In the genomic region with DNA sequence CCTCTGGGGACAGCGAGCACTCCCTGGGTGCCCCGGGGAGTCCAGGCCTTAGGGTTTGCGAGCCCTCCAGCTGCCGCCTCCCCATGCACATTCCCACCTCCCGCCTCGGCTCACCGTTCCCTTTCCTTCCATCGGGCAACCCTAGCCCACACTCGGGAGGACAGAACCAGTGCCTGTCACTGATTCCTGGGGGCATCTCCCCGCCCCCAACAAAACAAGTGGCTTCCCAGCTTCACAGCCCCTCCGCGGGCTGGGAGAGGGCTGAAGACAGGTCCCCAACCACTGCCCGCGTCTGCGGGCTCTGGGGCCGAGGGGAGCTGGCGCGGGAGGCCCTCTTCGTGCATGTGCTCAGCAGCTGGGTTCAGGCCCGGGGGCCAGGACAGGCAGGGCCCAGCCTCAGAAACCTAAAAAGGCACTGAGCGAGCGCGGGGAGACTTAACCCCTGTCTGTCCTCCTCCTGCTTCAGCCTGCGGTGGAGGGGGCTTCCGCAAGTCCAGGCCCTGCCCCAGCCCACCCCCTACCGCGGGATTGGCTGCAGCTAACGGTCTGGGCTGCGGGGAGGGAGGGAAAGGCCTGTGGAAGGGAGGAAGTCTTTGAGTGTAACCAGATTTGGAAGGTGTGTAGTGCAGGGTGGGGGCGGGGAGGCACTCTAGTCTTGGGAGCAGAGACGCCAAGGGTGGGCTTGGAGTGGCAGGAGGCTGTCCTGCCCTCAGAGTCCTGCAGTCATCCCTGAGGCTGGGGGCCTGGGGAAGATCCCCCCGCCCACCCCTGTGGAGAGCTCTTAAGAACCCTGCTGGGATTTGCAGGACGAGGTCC, we compare ENCODE assay signal across 8 cellular contexts. TPM values are rescaled to one million over a fixed set of nuclear protein-coding genes. Genes with fewer than 3 reads are reported as not detected.
A peak's percentile ranks its signal among the peaks of the same experiment; 100 is the strongest.
DNase-seq lines count a peak whose midpoint lies in the region; ATAC-seq lines count a peak whose summit lies in the region.

No MANE protein-coding gene starts in this region.

- peak overlapping the region; percentile 48 to 94 for H3K4me3 ChIP-seq in muscle layer of colon (ENCODE audit: low read depth in 1 of 2, low read length in 2 of 2)

- peak; percentile 77 for DNase-seq in DMS 273 treated with DMSO at 0.1 percent for 48 hours (lab: John Stamatoyannopoulos, UW)
- peak; percentile 55 for DNase-seq in NCI-H226
- no peak for DNase-seq in effector memory CD8-positive, alpha-beta T cell
- DNase-seq in KG1 (lab: John Stamatoyannopoulos, UW): no peak
- DNase-seq in occipital lobe (lab: John Stamatoyannopoulos, UW): no peak

- peak overlapping the region; percentile 97 for H3K9ac ChIP-seq in muscle layer of colon (ENCODE audit: low read length)

- peak overlapping the region; percentile 96 for H3K27ac ChIP-seq in muscle layer of colon (ENCODE audit: low read depth, low read length)

- peak; percentile 20 for ATAC-seq in effector memory CD8-positive, alpha-beta T cell (replicated peaks)
- no peak for ATAC-seq in HG03442 (IDR thresholded peaks at IDR 0.05; ENCODE audit: unreplicated experiment)
- no peak for ATAC-seq in HG02588 (IDR thresholded peaks at IDR 0.05; ENCODE audit: unreplicated experiment)

- H3K9me3 Mint-ChIP-seq in effector memory CD8-positive, alpha-beta T cell: no peaks in the 10 kb centered on the region

- no peaks in the 10 kb centered on the region for H3K9me3 ChIP-seq in muscle layer of colon (ENCODE audit: low read length)

- H3K36me3 Mint-ChIP-seq in effector memory CD8-positive, alpha-beta T cell (ENCODE audit: insufficient read depth): peaks cover 2% of the 10 kb centered on the region

- no peaks in the 10 kb centered on the region for H3K27me3 ChIP-seq in muscle layer of colon (ENCODE audit: control insufficient read depth in 1 of 2, insufficient read depth in 2 of 2, low read length in 2 of 2)

- peaks cover 15% of the 10 kb centered on the region for H3K36me3 ChIP-seq in muscle layer of colon (ENCODE audit: insufficient read depth, low read length)

- H3K4me1 ChIP-seq in muscle layer of colon (ENCODE audit: insufficient read depth, low read length): peaks cover 58% of the 10 kb centered on the region

- H3K4me1 Mint-ChIP-seq in effector memory CD8-positive, alpha-beta T cell (ENCODE audit: low read depth in 2 of 2): peaks cover 5 to 13% of the 10 kb centered on the region in 2 donors

- H3K4me3 Mint-ChIP-seq in effector memory CD8-positive, alpha-beta T cell: peak overlapping the region; percentile 78 to 83

- peaks cover 47 to 79% of the 10 kb centered on the region in 2 donors for H3K27me3 Mint-ChIP-seq in effector memory CD8-positive, alpha-beta T cell

- peak overlapping the region in 1 of 2 donors; percentile 59 for H3K27ac Mint-ChIP-seq in effector memory CD8-positive, alpha-beta T cell

RNA-seq across cellular contexts. Expression of a gene that starts 1.2 kb away (rescaled TPM):
- total RNA-seq in occipital lobe: 3.6 TPM

RNA-seq across cellular contexts. Expression of a gene that starts 31.3 kb away (rescaled TPM):
- total RNA-seq in occipital lobe: 61.8 TPM

RNA-seq across cellular contexts. Expression of a gene that starts 39.6 kb away (rescaled TPM):
- 44.1 TPM for total RNA-seq in occipital lobe

RNA-seq across cellular contexts. Expression of a gene that starts 55.8 kb away (rescaled TPM):
- not detected for total RNA-seq in occipital lobe

Comparison
In these comparisons a context has a peak if more than half of its experiments do, and no peak if none do; other contexts are left out.
1. DNase-seq: peak in DMS 273 treated with DMSO at 0.1 percent for 48 hours (single experiment) and NCI-H226 (single experiment); none in effector memory CD8-positive, alpha-beta T cell (0 of 3), KG1 (single experiment) and occipital lobe (single experiment).